ENCODE assay signal across 1 cellular context in the genomic region with DNA sequence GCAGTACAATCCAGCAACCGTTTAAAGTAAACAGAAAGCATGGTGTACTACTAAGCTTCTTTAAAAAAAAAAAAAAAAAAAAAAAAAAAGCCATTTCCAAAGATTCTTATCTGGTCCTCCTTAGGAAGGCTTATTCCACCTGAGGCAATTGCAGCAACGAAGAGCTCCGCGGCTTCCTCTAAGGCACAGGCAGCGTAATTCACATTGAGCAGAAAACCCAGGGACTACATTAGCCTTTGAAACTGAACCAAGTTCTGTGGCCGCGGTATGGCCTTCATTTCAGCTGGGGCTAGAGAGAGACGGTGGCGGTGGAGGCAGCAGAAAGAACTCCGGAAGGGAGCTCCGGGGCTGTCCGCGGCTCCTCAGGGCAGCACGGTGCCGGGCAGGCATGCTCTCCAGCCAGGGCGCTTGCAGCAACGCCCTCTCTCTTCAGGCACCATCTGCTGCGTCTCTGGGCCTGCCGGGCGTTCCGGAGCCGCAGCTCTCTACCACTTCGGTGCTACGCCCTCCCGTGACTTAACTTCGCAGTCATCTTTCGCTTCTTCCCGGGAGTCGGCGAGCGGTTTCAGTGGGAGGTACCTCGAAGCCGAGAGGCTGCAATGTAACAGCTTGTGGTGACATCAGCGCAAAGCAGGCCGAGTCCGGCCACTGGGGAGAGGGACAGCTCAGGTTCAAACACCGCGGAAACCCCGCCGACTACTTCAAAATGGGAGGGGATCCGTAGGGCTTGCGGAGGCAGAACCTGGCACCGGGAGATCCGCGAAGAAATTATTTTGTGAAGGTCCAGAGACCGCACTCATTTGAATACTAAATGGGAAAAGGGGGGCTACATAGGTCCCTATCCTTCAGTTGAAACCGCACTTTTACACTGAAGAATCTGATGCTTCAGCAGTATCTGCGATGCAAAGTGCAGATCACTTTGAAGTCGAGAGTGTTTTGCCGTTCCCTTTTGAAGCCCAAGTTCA.
A peak's percentile ranks its signal among the peaks of the same experiment; 100 is the strongest.
TF ChIP-seq lines count a peak whose summit lies in the region.

No MANE protein-coding gene starts in this region.

TF ChIP-seq in HepG2, 621 proteins besides CTCF, POLR2A, EP300 and RAD21 (continued from another document and continues in another):
- TF ChIP-seq AKNA (CRISPR knock-in tag; IDR thresholded peaks at IDR 0.05; ENCODE audit: borderline replicate concordance) (no peak; the same call in 1 of the 2 replicates), ZNF354B (CRISPR knock-in tag; IDR thresholded peaks at IDR 0.05) (0 out of 2 replicates have a peak, but pooled peaks have one; percentile 33), BRCA1 (CRISPR knock-in tag; IDR thresholded peaks at IDR 0.05) (0 out of 2 replicates have a peak, but pooled peaks have one; percentile 4), ZNF333 (CRISPR knock-in tag; IDR thresholded peaks at IDR 0.05; ENCODE audit: borderline replicate concordance) (peak; percentile 95; the same call in 1 of the 2 replicates), ZNF121 (CRISPR knock-in tag; IDR thresholded peaks at IDR 0.05) (peak; percentile 69; the same call in 1 of the 2 replicates), ZNF20 (CRISPR knock-in tag; IDR thresholded peaks at IDR 0.05) (no peak), E2F5 (CRISPR knock-in tag; conservative IDR thresholded peaks at IDR 0.05) (peak; percentile 76; the same call in 1 of the 2 replicates), SMAD3 (CRISPR knock-in tag; IDR thresholded peaks at IDR 0.05) (peak; percentile 84), TRIM22 (IDR thresholded peaks at IDR 0.05) (no peak), ZNF788 (CRISPR knock-in tag; IDR thresholded peaks at IDR 0.05; ENCODE audit: borderline replicate concordance) (peak; percentile 98; the same call in 1 of the 2 replicates), ZSCAN21 (CRISPR knock-in tag; IDR thresholded peaks at IDR 0.05; ENCODE audit: borderline replicate concordance) (peak; percentile 89; the same call in 1 of the 2 replicates), ZNF331 (CRISPR knock-in tag; IDR thresholded peaks at IDR 0.05) (peak; percentile 93), ZNF326 (CRISPR knock-in tag; IDR thresholded peaks at IDR 0.05; ENCODE audit: borderline replicate concordance) (no peak), CBX1 (IDR thresholded peaks at IDR 0.05; ENCODE audit: low read depth) (peak; percentile 86), THYN1 (CRISPR knock-in tag; IDR thresholded peaks at IDR 0.05; ENCODE audit: borderline replicate concordance, low read depth) (no peak), DPF2 (CRISPR knock-in tag; IDR thresholded peaks at IDR 0.05; ENCODE audit: borderline replicate concordance, low read depth) (no peak), XRCC5 (optimal IDR thresholded peaks at IDR 0.05; ENCODE audit: low read length) (peak; percentile 90), YEATS2 (CRISPR knock-in tag; IDR thresholded peaks at IDR 0.05; ENCODE audit: borderline replicate concordance) (peak; percentile 60; the same call in 1 of the 2 replicates), ZSCAN29 (CRISPR knock-in tag; conservative IDR thresholded peaks at IDR 0.05) (peak; percentile 98), ZBTB7B (CRISPR knock-in tag; IDR thresholded peaks at IDR 0.05) (peak; percentile 78), HDAC2 (CRISPR knock-in tag; IDR thresholded peaks at IDR 0.05) (peak; percentile 92)
- TF ChIP-seq, protein P1, sequence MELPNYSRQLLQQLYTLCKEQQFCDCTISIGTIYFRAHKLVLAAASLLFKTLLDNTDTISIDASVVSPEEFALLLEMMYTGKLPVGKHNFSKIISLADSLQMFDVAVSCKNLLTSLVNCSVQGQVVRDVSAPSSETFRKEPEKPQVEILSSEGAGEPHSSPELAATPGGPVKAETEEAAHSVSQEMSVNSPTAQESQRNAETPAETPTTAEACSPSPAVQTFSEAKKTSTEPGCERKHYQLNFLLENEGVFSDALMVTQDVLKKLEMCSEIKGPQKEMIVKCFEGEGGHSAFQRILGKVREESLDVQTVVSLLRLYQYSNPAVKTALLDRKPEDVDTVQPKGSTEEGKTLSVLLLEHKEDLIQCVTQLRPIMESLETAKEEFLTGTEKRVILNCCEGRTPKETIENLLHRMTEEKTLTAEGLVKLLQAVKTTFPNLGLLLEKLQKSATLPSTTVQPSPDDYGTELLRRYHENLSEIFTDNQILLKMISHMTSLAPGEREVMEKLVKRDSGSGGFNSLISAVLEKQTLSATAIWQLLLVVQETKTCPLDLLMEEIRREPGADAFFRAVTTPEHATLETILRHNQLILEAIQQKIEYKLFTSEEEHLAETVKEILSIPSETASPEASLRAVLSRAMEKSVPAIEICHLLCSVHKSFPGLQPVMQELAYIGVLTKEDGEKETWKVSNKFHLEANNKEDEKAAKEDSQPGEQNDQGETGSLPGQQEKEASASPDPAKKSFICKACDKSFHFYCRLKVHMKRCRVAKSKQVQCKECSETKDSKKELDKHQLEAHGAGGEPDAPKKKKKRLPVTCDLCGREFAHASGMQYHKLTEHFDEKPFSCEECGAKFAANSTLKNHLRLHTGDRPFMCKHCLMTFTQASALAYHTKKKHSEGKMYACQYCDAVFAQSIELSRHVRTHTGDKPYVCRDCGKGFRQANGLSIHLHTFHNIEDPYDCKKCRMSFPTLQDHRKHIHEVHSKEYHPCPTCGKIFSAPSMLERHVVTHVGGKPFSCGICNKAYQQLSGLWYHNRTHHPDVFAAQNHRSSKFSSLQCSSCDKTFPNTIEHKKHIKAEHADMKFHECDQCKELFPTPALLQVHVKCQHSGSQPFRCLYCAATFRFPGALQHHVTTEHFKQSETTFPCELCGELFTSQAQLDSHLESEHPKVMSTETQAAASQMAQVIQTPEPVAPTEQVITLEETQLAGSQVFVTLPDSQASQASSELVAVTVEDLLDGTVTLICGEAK (IDR thresholded peaks at IDR 0.05) = no peak
- TF ChIP-seq, protein P1 (CRISPR knock-in tag; IDR thresholded peaks at IDR 0.05) = peak; percentile 87; the same call in 1 of the 2 replicates
- TF ChIP-seq, protein P2, sequence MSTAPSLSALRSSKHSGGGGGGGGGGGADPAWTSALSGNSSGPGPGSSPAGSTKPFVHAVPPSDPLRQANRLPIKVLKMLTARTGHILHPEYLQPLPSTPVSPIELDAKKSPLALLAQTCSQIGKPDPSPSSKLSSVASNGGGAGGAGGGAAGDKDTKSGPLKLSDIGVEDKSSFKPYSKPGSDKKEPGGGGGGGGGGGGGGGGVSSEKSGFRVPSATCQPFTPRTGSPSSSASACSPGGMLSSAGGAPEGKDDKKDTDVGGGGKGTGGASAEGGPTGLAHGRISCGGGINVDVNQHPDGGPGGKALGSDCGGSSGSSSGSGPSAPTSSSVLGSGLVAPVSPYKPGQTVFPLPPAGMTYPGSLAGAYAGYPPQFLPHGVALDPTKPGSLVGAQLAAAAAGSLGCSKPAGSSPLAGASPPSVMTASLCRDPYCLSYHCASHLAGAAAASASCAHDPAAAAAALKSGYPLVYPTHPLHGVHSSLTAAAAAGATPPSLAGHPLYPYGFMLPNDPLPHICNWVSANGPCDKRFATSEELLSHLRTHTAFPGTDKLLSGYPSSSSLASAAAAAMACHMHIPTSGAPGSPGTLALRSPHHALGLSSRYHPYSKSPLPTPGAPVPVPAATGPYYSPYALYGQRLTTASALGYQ (CRISPR knock-in tag; IDR thresholded peaks at IDR 0.05) = peak; percentile 3; the same call in 1 of the 2 replicates
